In genomic region chr10:108872854-108873253, GRCh38 we compare ENCODE assay signal across 18 cellular contexts.
"Had no signal": no experiment of that assay in that cellular context is flagged by ENCODE, and none has a peak within 500 bp of the region (broad histone marks: within the 10 kb centered on the region; RNA-seq: fewer than 3 reads in every experiment).

No MANE protein-coding gene starts in this region.

- DNase-seq: activated CD4-positive, alpha-beta T cell treated with anti-CD3 and anti-CD28 coated beads, Interleukin-2, amount 50 U/mL, for 4 hours; activated gamma-delta T cell; erythroblast; heart left ventricle; kidney; mammary epithelial cell; midbrain; stimulated activated CD4-positive, alpha-beta T cell treated with anti-CD3 and anti-CD28 coated beads, Interleukin-4, amount 100 ng/mL, for 24 hours; T1000; upper lobe of left lung had no signal

- H3K36me3 ChIP-seq: ascending aorta, breast epithelium, gastroesophageal sphincter, heart left ventricle, thoracic aorta, upper lobe of left lung had no signal

- H3K4me3 ChIP-seq: ascending aorta, breast epithelium, coronary artery, gastroesophageal sphincter, heart left ventricle, thoracic aorta, upper lobe of left lung had no signal

- H3K27me3 ChIP-seq: ascending aorta, breast epithelium, gastroesophageal sphincter, heart left ventricle, upper lobe of left lung had no signal

- H3K27ac ChIP-seq: ascending aorta, breast epithelium, coronary artery, gastroesophageal sphincter, heart left ventricle, thoracic aorta, upper lobe of left lung had no signal

- ATAC-seq: gastroesophageal sphincter; heart left ventricle; left lobe of liver; sciatic nerve; stimulated activated memory B cell treated with anti-CD40 and anti-IgM and Interleukin-4, amounts not matched to agents 10 μg/mL and 1 μg/mL and 100 μg/mL, for 72 hours had no signal

- H3K4me1 ChIP-seq: ascending aorta, breast epithelium, gastroesophageal sphincter, heart left ventricle, upper lobe of left lung had no signal

- H3K9me3 ChIP-seq: ascending aorta, breast epithelium, gastroesophageal sphincter, heart left ventricle, thoracic aorta, upper lobe of left lung had no signal
